15 cellular contexts compared by ENCODE assay signal in the genomic region with DNA sequence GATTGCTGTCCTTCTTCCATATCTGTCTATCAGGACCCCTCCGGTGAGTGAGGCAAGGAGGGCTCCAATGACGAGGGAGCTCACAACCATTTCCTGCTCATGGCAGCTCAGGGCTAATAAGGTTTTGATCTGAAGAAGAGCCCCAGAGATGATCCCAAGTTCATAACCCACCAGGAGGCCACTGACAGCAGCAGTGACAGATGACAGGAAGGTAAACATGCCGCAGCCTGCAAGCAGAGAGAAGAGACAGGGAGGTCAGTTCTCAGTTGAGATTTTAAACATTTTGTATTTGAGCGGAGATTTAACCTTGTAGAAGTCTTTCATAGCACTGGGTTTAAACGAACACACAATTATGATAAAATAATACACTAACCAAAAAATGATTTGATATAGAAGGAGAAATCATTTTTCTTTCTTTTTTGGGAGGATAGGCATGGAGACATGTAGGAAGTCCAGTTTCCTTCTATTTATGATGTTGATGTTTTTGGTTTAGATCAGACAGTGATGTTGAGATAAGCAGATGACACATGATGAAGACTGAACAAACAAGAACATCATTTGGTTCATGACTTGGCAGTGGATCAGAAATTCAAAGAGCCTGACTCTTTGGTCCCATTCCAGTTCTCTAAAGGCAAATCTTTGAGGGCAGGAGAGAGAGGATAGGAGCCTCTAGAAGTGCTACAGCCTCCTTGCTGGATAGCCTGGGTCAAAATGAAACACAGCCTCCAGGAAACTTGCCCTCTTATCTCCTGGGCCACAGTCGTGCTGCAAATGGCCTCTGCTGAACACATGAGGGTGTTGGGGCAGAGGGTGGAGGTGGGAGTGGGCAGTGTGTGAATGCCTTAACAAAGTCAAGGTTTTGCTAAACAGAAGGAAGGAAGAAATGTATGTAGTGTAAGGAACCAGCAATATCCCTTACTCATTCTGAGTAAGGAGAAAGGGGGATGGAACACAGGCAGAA. TPM values are rescaled to one million over a fixed set of nuclear protein-coding genes. Genes with fewer than 3 reads are reported as not detected.
DNase-seq lines count a peak whose midpoint lies in the region; ATAC-seq, FAIRE-seq and TF ChIP-seq lines count a peak whose summit lies in the region.
"Had no signal": no experiment of that assay in that cellular context is flagged by ENCODE, and none has a peak within 500 bp of the region (broad histone marks: within the 10 kb centered on the region; RNA-seq: fewer than 3 reads in every experiment).

No MANE protein-coding gene starts in this region.

- no peaks in the 10 kb centered on the region for H3K36me3 ChIP-seq in endothelial cell of umbilical vein (ENCODE audit: control insufficient read depth in 2 of 2, extremely low read depth in 1 of 2, insufficient read depth in 2 of 2, low read length in 2 of 2)
- H3K36me3 ChIP-seq: neutrophil, SJSA1 had no signal

- peaks cover 10% of the 10 kb centered on the region for H3K36me3 Mint-ChIP-seq in HFFc6 (ENCODE audit: low read depth)
- H3K36me3 Mint-ChIP-seq in progenitor cell of endocrine pancreas (ENCODE audit: insufficient read depth), result peaks cover 3% of the 10 kb centered on the region

- CTCF ChIA-PET in endothelial cell of umbilical vein (lab: Charles Lee), result interaction anchor here (0.9 kb wide), 1 partner anchor 18 kb away, joined by 3 read pairs; no protein-coding TSS in a partner anchor

- ATAC-seq in HG03342 (IDR thresholded peaks at IDR 0.05; ENCODE audit: unreplicated experiment) (no peak), GM19452 (IDR thresholded peaks at IDR 0.05; ENCODE audit: unreplicated experiment) (no peak), HG03565 (IDR thresholded peaks at IDR 0.05; ENCODE audit: unreplicated experiment) (no peak)
- ATAC-seq: body of pancreas had no signal

- H3K9me3 ChIP-seq in endothelial cell of umbilical vein (replicated peaks; ENCODE audit: control insufficient read depth, insufficient read depth, low read length), result no peaks in the 10 kb centered on the region
- H3K9me3 ChIP-seq: body of pancreas, neutrophil, SJSA1 had no signal

- POLR2A ChIA-PET in endothelial cell of umbilical vein (lab: Charles Lee), result interaction anchor here (0.7 kb wide), 1 partner anchor 39 kb away, joined by 3 read pairs; no protein-coding TSS in a partner anchor

- H3K27ac Mint-ChIP-seq in HFFc6, result no peak overlapping the region; the same call in 1 of the 2 replicates
- H3K27ac Mint-ChIP-seq in progenitor cell of endocrine pancreas, result peak overlapping the region; percentile 51

- H3K9me1 ChIP-seq in endothelial cell of umbilical vein (replicated peaks; ENCODE audit: control insufficient read depth, extremely low read depth, insufficient read depth, low read length), result no peaks in the 10 kb centered on the region

- TF ChIP-seq POLR2A in endothelial cell of umbilical vein (IDR thresholded peaks at IDR 0.05; ENCODE audit: low read depth, low read length), result no peak

- BruUV-seq in endothelial cell of umbilical vein (replicated peaks; lab: Mats Ljungman, UMichigan), result no TSS peak

- H2AFZ ChIP-seq in endothelial cell of umbilical vein (ENCODE audit: low read depth, low read length), result no peak overlapping the region

- peaks cover 7% of the 10 kb centered on the region for H3K4me1 ChIP-seq in endothelial cell of umbilical vein (ENCODE audit: control insufficient read depth, extremely low read depth, insufficient read depth, low read length)

- TF ChIP-seq CTCF in HFFc6 (IDR thresholded peaks at IDR 0.05) (no peak), endothelial cell of umbilical vein (IDR thresholded peaks at IDR 0.05; ENCODE audit: extremely low read depth in 1 of 2, insufficient read depth in 1 of 2, low read depth in 1 of 2, low read length in 2 of 2) (no peak), progenitor cell of endocrine pancreas (IDR thresholded peaks at IDR 0.05; ENCODE audit: unreplicated experiment) (no peak)

- H3K9me3 Mint-ChIP-seq in HFFc6 (no peaks in the 10 kb centered on the region; the same call in 1 of the 2 replicates), progenitor cell of endocrine pancreas (ENCODE audit: low read depth) (no peaks in the 10 kb centered on the region)
- H3K9me3 Mint-ChIP-seq: H9 had no signal

- H3K4me1 Mint-ChIP-seq in HFFc6 (ENCODE audit: low read depth) (peaks cover 34% of the 10 kb centered on the region), progenitor cell of endocrine pancreas (ENCODE audit: low read depth) (peaks cover 8% of the 10 kb centered on the region)

- no peak overlapping the region for H3K4me2 ChIP-seq in endothelial cell of umbilical vein (ENCODE audit: insufficient read depth, low read length)

- FAIRE-seq in RCC 7860 (lab: Jason Lieb, UNC), result no peak
- no peak for FAIRE-seq in endothelial cell of umbilical vein (lab: Jason Lieb, UNC)
- FAIRE-seq: G401.6 had no signal

- H4K20me1 ChIP-seq in endothelial cell of umbilical vein (replicated peaks; ENCODE audit: control insufficient read depth, extremely low read depth, insufficient read depth, low read length), result no peaks in the 10 kb centered on the region

- intact Hi-C loops in endothelial cell of umbilical vein (cut with micrococcal nuclease), result no loop called here

- dilution Hi-C loops in endothelial cell of umbilical vein (cut with MboI; ENCODE audit: extremely low pct_ligation_motif_present, low sequenced_read_pairs), result no loop called here

- H3K27me3 ChIP-seq in endothelial cell of umbilical vein (ENCODE audit: control insufficient read depth in 2 of 2, insufficient read depth in 2 of 2, low read length in 2 of 2), result peaks cover 0 to 3% of the 10 kb centered on the region in 2 experiments
- H3K27me3 ChIP-seq: body of pancreas, SJSA1 had no signal

- no peak overlapping the region for H3K4me3 ChIP-seq in endothelial cell of umbilical vein (replicated peaks in 1 of 3; ENCODE audit: insufficient read depth in 1 of 3, low read depth in 1 of 3, low read length in 3 of 3)
- H3K4me3 ChIP-seq: body of pancreas, SJSA1 had no signal

- no peak overlapping the region for H3K4me3 Mint-ChIP-seq in HFFc6
- H3K4me3 Mint-ChIP-seq in progenitor cell of endocrine pancreas (ENCODE audit: low read depth), result no peak overlapping the region
- H3K4me3 Mint-ChIP-seq: H9 had no signal

- H3K27me3 Mint-ChIP-seq in HFFc6 (ENCODE audit: insufficient read depth) (peaks cover 21% of the 10 kb centered on the region), progenitor cell of endocrine pancreas (no peaks in the 10 kb centered on the region)

- H3K27ac ChIP-seq in endothelial cell of umbilical vein (ENCODE audit: insufficient read depth, low read depth, low read length), result no peak overlapping the region
- H3K27ac ChIP-seq: body of pancreas, neutrophil, SJSA1 had no signal

- DNase-seq in HFFc6 (peak; percentile 80), RCC 7860 (ENCODE audit: low spot score) (peak; percentile 22), endothelial cell of umbilical vein (ENCODE audit: low read depth, low spot score) (peak; percentile 69), progenitor cell of endocrine pancreas (ENCODE audit: low spot score, unreplicated experiment) (no peak)
- DNase-seq in activated CD4-positive, alpha-beta T cell treated with anti-CD3 and anti-CD28 coated beads for 1 hour, result no peak
- DNase-seq: body of pancreas, H9, hypothalamus, NCI-H1417 treated with DMSO at 0.1 percent for 48 hours had no signal

- H3K9ac ChIP-seq in endothelial cell of umbilical vein (replicated peaks; ENCODE audit: extremely low read depth, insufficient read depth, low read length), result no peak overlapping the region

- H3K79me2 ChIP-seq in endothelial cell of umbilical vein (ENCODE audit: control insufficient read depth, insufficient read depth, low read length), result no peaks in the 10 kb centered on the region

TF ChIP-seq in endothelial cell of umbilical vein, 7 proteins besides CTCF, POLR2A, EP300 and RAD21:
- TF ChIP-seq EZH2 (IDR thresholded peaks at IDR 0.05; ENCODE audit: borderline replicate concordance, low read depth, low read length, severe bottlenecking) (no peak), FOS (IDR thresholded peaks at IDR 0.05; ENCODE audit: borderline replicate concordance, insufficient read depth, low read length) (peak; percentile 17), MYC (IDR thresholded peaks at IDR 0.05; ENCODE audit: low read depth, low read length) (no peak)

RNA-seq across cellular contexts. Expression of a gene that starts 22.6 kb away (rescaled TPM):
- under 1 TPM; 0.40 to 0.71 (median 0.63) TPM for total RNA-seq in HFFc6 (2021; fragmentation: NEBNext Ultra II Directional; extraction: Animal tissue kit (Norgen Biotek cat#: 25700))
- 0.39 and 0.93 TPM in 2 replicates for total RNA-seq in endothelial cell of umbilical vein
- 1.4 and 1.6 TPM in 2 replicates for polyA plus RNA-seq in endothelial cell of umbilical vein
- 0.84 and 1.1 TPM in 2 replicates for polyA plus RNA-seq in endothelial cell of umbilical vein (2011; cell fraction: cytosol; rRNA removed)
- 0.84 and 0.90 TPM in 2 replicates for polyA plus RNA-seq in endothelial cell of umbilical vein (2011; cell fraction: nucleus; rRNA removed)
- 3.4 and 3.6 TPM in 2 replicates for polyA plus RNA-seq in endothelial cell of umbilical vein (2012)
- polyA minus RNA-seq in endothelial cell of umbilical vein, result 6.6 and 6.7 TPM in 2 replicates
- polyA minus RNA-seq in endothelial cell of umbilical vein (2011; cell fraction: cytosol; rRNA and poly(A)+ RNA removed), result not detected
- polyA minus RNA-seq in endothelial cell of umbilical vein (2011; cell fraction: nucleus; rRNA and poly(A)+ RNA removed), result 2.0 and 2.2 TPM in 2 replicates
- 4.5 and 5.5 TPM in 2 replicates for total RNA-seq in progenitor cell of endocrine pancreas

Comparison
In these comparisons a context has a peak if more than half of its experiments do, and no peak if none do; other contexts are left out.
1. DNase-seq: peak in HFFc6 (single experiment), RCC 7860 (single experiment) and endothelial cell of umbilical vein (single experiment); none in progenitor cell of endocrine pancreas (single experiment) and activated CD4-positive, alpha-beta T cell treated with anti-CD3 and anti-CD28 coated beads for 1 hour (single experiment).